8 cellular contexts compared by ENCODE assay signal in genomic region chr10:72248477-72249151, GRCh38. TPM values are rescaled to one million over a fixed set of nuclear protein-coding genes. Genes with fewer than 3 reads are reported as not detected.
DNase-seq lines count a peak whose midpoint lies in the region; ATAC-seq, FAIRE-seq and TF ChIP-seq lines count a peak whose summit lies in the region.

No MANE protein-coding gene starts in this region.

- in situ Hi-C loops in GM12878 (cut with MboI) = no loop called here

- no peaks in the 10 kb centered on the region for H3K79me2 ChIP-seq in GM12878 (ENCODE audit: control insufficient read depth, insufficient read depth, low read length)

- peak overlapping the region; percentile 58 for H2AFZ ChIP-seq in GM12878 (ENCODE audit: control insufficient read depth, low read depth, low read length)

- POLR2A ChIA-PET in GM12878 (lab: Charles Lee) = interaction anchor here (0.6 to 8.0 kb wide), 16 partner anchors 11 to 192 kb away, joined by 3 to 113 read pairs (median 7); partner anchors contain the start of genes ANAPC16, ASCC1 and DDIT4

- no peak for TF ChIP-seq CTCF in GM12878 (IDR thresholded peaks at IDR 0.05 in 2 of 3, conservative IDR thresholded peaks at IDR 0.05 in 1 of 3; ENCODE audit: control insufficient read depth in 2 of 3, extremely low read depth in 1 of 3, insufficient read depth in 1 of 3, low read depth in 3 of 3, low read length in 3 of 3)

- intact Hi-C loops in GM12878 (cut with micrococcal nuclease; ENCODE audit: unreplicated experiment) = loop anchor here (1.0 to 2.0 kb wide), 5 partner anchors 13 to 87 kb away; partner anchors contain the start of gene DDIT4

- ATAC-seq in HG03378 (IDR thresholded peaks at IDR 0.05; ENCODE audit: unreplicated experiment) = peak; percentile 79
- peak; percentile 95 for ATAC-seq in GM12878

- DNase-seq in Ammon's horn (ENCODE audit: low spot score) (peak; percentile 93), GM19239 (ENCODE audit: insufficient read length, low spot score) (peak; percentile 62), T-helper 1 cell (peak; percentile 39 to 93 (median 58)), GM12878 (ENCODE audit: low read depth, low spot score) (peak; percentile 99), inferior parietal cortex (ENCODE audit: extremely low spot score) (peak; percentile 79), NCI-H524 (lab: John Stamatoyannopoulos, UW) (no peak)
- peak; percentile 52 for DNase-seq in stimulated activated CD4-positive, alpha-beta T cell treated with anti-CD3 and anti-CD28 coated beads, Interleukin-12 subunit alpha, Interleukin-12 subunit beta, amount 100 ng/mL, for 4 hours

- TF ChIP-seq POLR2A in GM12878 (IDR thresholded peaks at IDR 0.05; ENCODE audit: low read depth, low read length) = peak; percentile 89

- SMC1A ChIA-PET in GM12878 (lab: Charles Lee; ENCODE audit: uncharacterized antibody, unreplicated experiment) = interaction anchor here (0.9 to 21.0 kb wide), 15 partner anchors 9 to 122 kb away, joined by 3 to 275 read pairs (median 14); partner anchors contain the start of genes ANAPC16, ASCC1 and DDIT4

- peak overlapping the region; percentile 97 for H3K27ac ChIP-seq in GM12878 (ENCODE audit: control insufficient read depth, insufficient read depth)

- RAD21 ChIA-PET in GM12878 (lab: Charles Lee; ENCODE audit: unreplicated experiment) = interaction anchor here (0.9 to 10.5 kb wide), 19 partner anchors 9 to 200 kb away, joined by 3 to 185 read pairs (median 10); partner anchors contain the start of genes ANAPC16, ASCC1 and DDIT4

- H3K4me3 ChIP-seq in GM12878 = peak overlapping the region; percentile 55; the same call in 1 of the 2 replicates

- H3K4me1 ChIP-seq in GM12878 (ENCODE audit: control insufficient read depth, insufficient read depth, low read length) = peaks cover 72% of the 10 kb centered on the region

- H4K20me1 ChIP-seq in GM12878 (ENCODE audit: control insufficient read depth, insufficient read depth) = no peaks in the 10 kb centered on the region

- under 1% methylated on average over 10 of the region's 10 CpGs for WGBS in GM12878 (ENCODE audit: insufficient coverage, insufficient replicate concordance, low lambda C conversion rate, missing lambda C conversion rate)

- peak overlapping the region; percentile 67 for H3K4me2 ChIP-seq in GM12878 (ENCODE audit: control insufficient read depth, insufficient read depth)

- no peak for TF ChIP-seq RAD21 in GM12878 (IDR thresholded peaks at IDR 0.05; ENCODE audit: insufficient read depth, low read depth, low read length)

- H3K9ac ChIP-seq in GM12878 (ENCODE audit: control insufficient read depth, insufficient read depth, low read length) = peak overlapping the region; percentile 84

- no peaks in the 10 kb centered on the region for H3K27me3 ChIP-seq in GM12878 (replicated peaks in 1 of 2; ENCODE audit: control insufficient read depth in 2 of 2, insufficient read depth in 2 of 2, low read length in 1 of 2)

- no peaks in the 10 kb centered on the region for H3K36me3 ChIP-seq in GM12878 (ENCODE audit: control insufficient read depth in 2 of 2, insufficient read depth in 2 of 2, low read length in 1 of 2)

- CTCF ChIA-PET in GM12878 (lab: Yijun Ruan, JAX) = interaction anchor here (0.8 to 4.0 kb wide), 14 partner anchors 9 to 200 kb away, joined by 3 to 27 read pairs (median 8); partner anchors contain the start of gene DDIT4

- TSS peak; percentile 94 for BruUV-seq in GM12878 (replicated peaks; lab: Mats Ljungman, UMichigan)

- H3K9me3 ChIP-seq in GM12878 (replicated peaks; ENCODE audit: control insufficient read depth, insufficient read depth, low read length) = no peaks in the 10 kb centered on the region

- FAIRE-seq in GM19239 (lab: Jason Lieb, UNC) = peak; percentile 95
- FAIRE-seq in GM12878 (lab: Jason Lieb, UNC) = peak; percentile 86

- TF ChIP-seq EP300 in GM12878 (IDR thresholded peaks at IDR 0.05; ENCODE audit: borderline replicate concordance in 1 of 2, control insufficient read depth in 1 of 2, low read depth in 2 of 2, low read length in 2 of 2) = peak; percentile 88 to 91

RNA-seq across cellular contexts. Expression of gene DDIT4, which starts 25.1 kb away (rescaled TPM):
- 278 and 329 TPM in 2 replicates for total RNA-seq in GM12878 (2013; cell fraction: nucleolus; rRNA removed)
- total RNA-seq in GM12878 (2014; rRNA removed) (227 and 228 TPM in 2 replicates), GM12878 (2014; rRNA removed; fragmentation: Illumina TruSeq; extraction: Trizol) (75.4 and 76.9 TPM in 2 replicates), GM12878 (2021) (192 and 210 TPM in 2 replicates)
- 31.9 TPM for polyA plus RNA-seq in GM12878 (2011; ENCODE audit: low read depth)
- polyA plus RNA-seq in GM12878 (2011; rRNA removed) (181 and 277 TPM in 2 replicates), GM12878 (2014; fragmentation: Illumina TruSeq; extraction: Trizol) (35.2 and 44.5 TPM in 2 replicates), GM12878 (2014; fragmentation: Nextera tagmentation; extraction: Ambion mirVana) (1 to 10 TPM; 2.1 to 5.0 TPM), GM12878 (2014; rRNA removed) (174 and 190 TPM in 2 replicates), GM12878 (2016; fragmentation: Nextera tagmentation; extraction: Ambion mirVana) (100 to 1,000 TPM; 245 to 268 TPM)
- polyA plus RNA-seq in GM12878 (2011; cell fraction: cytosol; rRNA removed) = 307 and 319 TPM in 2 replicates
- polyA plus RNA-seq in GM12878 (2011; cell fraction: nucleus; rRNA removed) = 445 and 463 TPM in 2 replicates
- 108 and 193 TPM in 2 replicates for polyA plus RNA-seq in GM12878 (2012)
- polyA minus RNA-seq in GM12878 (2011; rRNA and poly(A)+ RNA removed) = 219 and 366 TPM in 2 replicates
- 187 and 217 TPM in 2 replicates for polyA minus RNA-seq in GM12878 (2011; cell fraction: cytosol; rRNA and poly(A)+ RNA removed)
- polyA minus RNA-seq in GM12878 (2011; cell fraction: nucleus; rRNA and poly(A)+ RNA removed) = 480 and 614 TPM in 2 replicates

RNA-seq across cellular contexts. Expression of gene ASCC1, which starts 32.5 kb away (rescaled TPM):
- 63.6 and 65.4 TPM in 2 replicates for total RNA-seq in GM12878 (2013; cell fraction: nucleolus; rRNA removed)
- total RNA-seq in GM12878 (2014; rRNA removed) (23.3 and 32.9 TPM in 2 replicates), GM12878 (2014; rRNA removed; fragmentation: Illumina TruSeq; extraction: Trizol) (40.4 and 41.9 TPM in 2 replicates), GM12878 (2021) (37.7 and 37.9 TPM in 2 replicates)
- polyA plus RNA-seq in GM12878 (2011; ENCODE audit: low read depth) = 40.5 TPM
- polyA plus RNA-seq in GM12878 (2011; rRNA removed) (80.6 and 113 TPM in 2 replicates), GM12878 (2014; fragmentation: Illumina TruSeq; extraction: Trizol) (62.2 and 83.1 TPM in 2 replicates), GM12878 (2014; fragmentation: Nextera tagmentation; extraction: Ambion mirVana) (10 to 100 TPM; 41.6 to 49.9 TPM), GM12878 (2014; rRNA removed) (40.8 and 40.9 TPM in 2 replicates), GM12878 (2016; fragmentation: Nextera tagmentation; extraction: Ambion mirVana) (10 to 100 TPM; 43.8 to 47.2 TPM)
- 49.9 and 54.1 TPM in 2 replicates for polyA plus RNA-seq in GM12878 (2011; cell fraction: cytosol; rRNA removed)
- polyA plus RNA-seq in GM12878 (2011; cell fraction: nucleus; rRNA removed) = 40.7 and 40.9 TPM in 2 replicates
- polyA plus RNA-seq in GM12878 (2012) = 35.0 and 40.2 TPM in 2 replicates
- 86.5 and 91.9 TPM in 2 replicates for polyA minus RNA-seq in GM12878 (2011; rRNA and poly(A)+ RNA removed)
- polyA minus RNA-seq in GM12878 (2011; cell fraction: cytosol; rRNA and poly(A)+ RNA removed) = 35.2 and 35.7 TPM in 2 replicates
- 27.3 and 33.8 TPM in 2 replicates for polyA minus RNA-seq in GM12878 (2011; cell fraction: nucleus; rRNA and poly(A)+ RNA removed)

RNA-seq across cellular contexts. Expression of gene ANAPC16, which starts 32.8 kb away (rescaled TPM):
- 59.7 and 67.5 TPM in 2 replicates for total RNA-seq in GM12878 (2013; cell fraction: nucleolus; rRNA removed)
- total RNA-seq in GM12878 (2014; rRNA removed) = 69.0 and 78.1 TPM in 2 replicates
- total RNA-seq in GM12878 (2014; rRNA removed; fragmentation: Illumina TruSeq; extraction: Trizol) = 80.2 and 80.3 TPM in 2 replicates
- total RNA-seq in GM12878 (2021) = 66.9 and 72.7 TPM in 2 replicates
- 72.2 TPM for polyA plus RNA-seq in GM12878 (2011; ENCODE audit: low read depth)
- 191 and 233 TPM in 2 replicates for polyA plus RNA-seq in GM12878 (2011; rRNA removed)
- 67.3 and 70.7 TPM in 2 replicates for polyA plus RNA-seq in GM12878 (2011; cell fraction: cytosol; rRNA removed)
- 29.0 and 44.9 TPM in 2 replicates for polyA plus RNA-seq in GM12878 (2011; cell fraction: nucleus; rRNA removed)
- polyA plus RNA-seq in GM12878 (2012) = 93.4 and 116 TPM in 2 replicates
- polyA plus RNA-seq in GM12878 (2014; fragmentation: Illumina TruSeq; extraction: Trizol) = 79.5 and 97.5 TPM in 2 replicates
- 100 to 1,000 TPM; 178 to 208 TPM for polyA plus RNA-seq in GM12878 (2014; fragmentation: Nextera tagmentation; extraction: Ambion mirVana)
- 89.1 and 123 TPM in 2 replicates for polyA plus RNA-seq in GM12878 (2014; rRNA removed)
- polyA plus RNA-seq in GM12878 (2016; fragmentation: Nextera tagmentation; extraction: Ambion mirVana) = 100 to 1,000 TPM; 145 to 153 TPM
- 39.7 TPM in 2 replicates for polyA minus RNA-seq in GM12878 (2011; rRNA and poly(A)+ RNA removed)
- 9.9 and 13.9 TPM in 2 replicates for polyA minus RNA-seq in GM12878 (2011; cell fraction: cytosol; rRNA and poly(A)+ RNA removed)
- 7.0 and 7.7 TPM in 2 replicates for polyA minus RNA-seq in GM12878 (2011; cell fraction: nucleus; rRNA and poly(A)+ RNA removed)

Comparison
In these comparisons a context has a peak if more than half of its experiments do, and no peak if none do; other contexts are left out.
1. DNase-seq: peak in Ammon's horn (single experiment), GM19239 (single experiment), T-helper 1 cell (5 of 5), GM12878 (single experiment), inferior parietal cortex (single experiment) and stimulated activated CD4-positive, alpha-beta T cell treated with anti-CD3 and anti-CD28 coated beads, Interleukin-12 subunit alpha, Interleukin-12 subunit beta, amount 100 ng/mL, for 4 hours (single experiment); none in NCI-H524 (0 of 2).